Comparison of ENCODE assay signal across 12 cellular contexts in genomic region chr5:170522211-170523128, GRCh38. TPM values are rescaled to one million over a fixed set of nuclear protein-coding genes. Genes with fewer than 3 reads are reported as not detected.
A peak's percentile ranks its signal among the peaks of the same experiment; 100 is the strongest.
DNase-seq lines count a peak whose midpoint lies in the region; TF ChIP-seq lines count a peak whose summit lies in the region.
"Had no signal": no experiment of that assay in that cellular context is flagged by ENCODE, and none has a peak within 500 bp of the region (broad histone marks: within the 10 kb centered on the region; RNA-seq: fewer than 3 reads in every experiment).

No MANE protein-coding gene starts in this region.

- H3K4me1 Mint-ChIP-seq in glutamatergic neuron (ENCODE audit: low read depth, unreplicated experiment), result peaks cover 24% of the 10 kb centered on the region
- H3K4me1 Mint-ChIP-seq in activated naive CD4-positive, alpha-beta T cell treated with anti-CD3 and anti-CD28 coated beads for 36 hours (ENCODE audit: low read depth), result no peaks in the 10 kb centered on the region

- TF ChIP-seq CTCF in AG10803 (conservative IDR thresholded peaks at IDR 0.05; ENCODE audit: low read length) (no peak), glutamatergic neuron (IDR thresholded peaks at IDR 0.05; ENCODE audit: partially characterized antibody, unreplicated experiment) (no peak)

- TF ChIP-seq POLR2A in erythroblast (IDR thresholded peaks at IDR 0.05; ENCODE audit: low read length), result no peak

- intact Hi-C loops in activated naive CD4-positive, alpha-beta T cell treated with anti-CD3 and anti-CD28 coated beads for 36 hours (cut with micrococcal nuclease), result no loop called here

- H3K36me3 Mint-ChIP-seq in glutamatergic neuron (ENCODE audit: unreplicated experiment), result no peaks in the 10 kb centered on the region
- no peaks in the 10 kb centered on the region for H3K36me3 Mint-ChIP-seq in activated naive CD4-positive, alpha-beta T cell treated with anti-CD3 and anti-CD28 coated beads for 36 hours (ENCODE audit: low read depth)

- H3K4me3 Mint-ChIP-seq in glutamatergic neuron (ENCODE audit: unreplicated experiment), result peak overlapping the region; percentile 15
- no peak overlapping the region for H3K4me3 Mint-ChIP-seq in activated naive CD4-positive, alpha-beta T cell treated with anti-CD3 and anti-CD28 coated beads for 36 hours

- H3K27me3 Mint-ChIP-seq in glutamatergic neuron (ENCODE audit: unreplicated experiment), result peaks cover 14% of the 10 kb centered on the region
- H3K27me3 Mint-ChIP-seq in activated naive CD4-positive, alpha-beta T cell treated with anti-CD3 and anti-CD28 coated beads for 36 hours (ENCODE audit: low read depth), result peaks cover 11% of the 10 kb centered on the region

- H3K27ac Mint-ChIP-seq in glutamatergic neuron (ENCODE audit: unreplicated experiment), result peak overlapping the region; percentile 46
- no peak overlapping the region for H3K27ac Mint-ChIP-seq in activated naive CD4-positive, alpha-beta T cell treated with anti-CD3 and anti-CD28 coated beads for 36 hours

- H3K9me3 Mint-ChIP-seq in glutamatergic neuron (ENCODE audit: unreplicated experiment), result peaks cover 11% of the 10 kb centered on the region
- H3K9me3 Mint-ChIP-seq in activated naive CD4-positive, alpha-beta T cell treated with anti-CD3 and anti-CD28 coated beads for 36 hours, result peaks cover 2% of the 10 kb centered on the region

- CTCF ChIA-PET in activated naive CD4-positive, alpha-beta T cell treated with anti-CD3 and anti-CD28 coated beads for 36 hours (lab: Charles Lee), result no interaction called here

- peak; percentile 87 for DNase-seq in AG10803 (ENCODE audit: low read depth)
- DNase-seq in Kasumi-1 (lab: John Stamatoyannopoulos, UW), result peak; percentile 13 to 15
- DNase-seq in SW 1271 (lab: John Stamatoyannopoulos, UW), result peak; percentile 21 to 40
- DNase-seq in glutamatergic neuron, result peak; percentile 55
- DNase-seq in erythroblast (lab: John Stamatoyannopoulos, UW), result no peak
- DNase-seq in activated naive CD4-positive, alpha-beta T cell treated with anti-CD3 and anti-CD28 coated beads for 36 hours, result no peak
- no peak for DNase-seq in stimulated activated CD4-positive, alpha-beta T cell treated with anti-CD3 and anti-CD28 coated beads, Interleukin-4, amount 100 ng/mL, for 24 hours
- DNase-seq in T-helper 1 cell, result no peak
- DNase-seq: stimulated activated CD4-positive, alpha-beta T cell treated with anti-CD3 and anti-CD28 coated beads, Interleukin-15, amount 100 ng/mL, for 24 hours had no signal

- no peak overlapping the region for H3K4me3 ChIP-seq in AG10803 (ENCODE audit: low read length)
- H3K4me3 ChIP-seq: adrenal gland, vagina had no signal

RNA-seq across cellular contexts. Expression of gene KCNIP1, which starts 18.6 kb away (rescaled TPM):
- total RNA-seq in glutamatergic neuron (ENCODE audit: unreplicated experiment), result 0.47 TPM
- not detected for total RNA-seq in activated naive CD4-positive, alpha-beta T cell treated with anti-CD3 and anti-CD28 coated beads for 36 hours
- total RNA-seq: T-helper 1 cell treated with Interleukin-12 subunit alpha and Interleukin-12 subunit beta and Interleukin-4 antibody, amounts not matched to agents 30 ng/mL and 1 ng/mL, for 36 hours; vagina had no signal

Comparison
In these comparisons a context has a peak if more than half of its experiments do, and no peak if none do; other contexts are left out.
1. DNase-seq: peak in AG10803 (single experiment), Kasumi-1 (2 of 2), SW 1271 (2 of 2) and glutamatergic neuron (single experiment); none in erythroblast (0 of 2), activated naive CD4-positive, alpha-beta T cell treated with anti-CD3 and anti-CD28 coated beads for 36 hours (single experiment), stimulated activated CD4-positive, alpha-beta T cell treated with anti-CD3 and anti-CD28 coated beads, Interleukin-4, amount 100 ng/mL, for 24 hours (single experiment) and T-helper 1 cell (0 of 5).